ENCODE assay signal across 9 cellular contexts in the genomic region with DNA sequence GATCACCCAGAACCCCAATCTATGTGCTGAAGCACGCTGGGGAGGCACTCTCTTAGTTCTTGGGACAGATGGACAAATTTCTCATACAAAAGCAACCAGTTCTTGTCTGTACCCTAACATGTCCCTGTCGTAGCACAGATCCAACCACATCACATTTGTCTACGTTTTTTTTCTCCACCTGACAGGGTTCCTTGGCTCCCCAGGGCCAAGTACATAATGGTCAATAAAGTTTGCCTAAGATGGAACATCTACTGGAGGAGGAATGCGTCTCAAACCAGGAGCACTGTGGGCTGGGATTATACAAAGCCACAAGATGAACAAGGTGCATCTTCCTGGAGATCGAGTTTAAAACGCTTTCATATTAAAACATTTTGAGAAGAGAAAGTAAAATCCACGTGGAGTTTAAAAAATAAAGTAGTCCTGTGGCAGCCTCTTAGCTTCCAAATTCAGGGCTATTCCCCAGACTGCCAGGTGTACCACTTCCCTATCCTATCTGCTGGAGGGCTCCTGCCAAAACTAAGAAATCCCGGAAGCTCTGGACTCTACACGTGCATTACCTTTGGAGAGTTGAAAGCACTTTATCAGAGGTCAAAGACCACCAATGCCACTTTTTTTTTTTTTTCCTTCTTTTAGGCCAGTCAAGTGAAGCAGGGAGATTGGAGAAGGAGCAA. TPM values are rescaled to one million over a fixed set of nuclear protein-coding genes. Genes with fewer than 3 reads are reported as not detected.
DNase-seq lines count a peak whose midpoint lies in the region; ATAC-seq and TF ChIP-seq lines count a peak whose summit lies in the region.
"Had no signal": no experiment of that assay in that cellular context is flagged by ENCODE, and none has a peak within 500 bp of the region (broad histone marks: within the 10 kb centered on the region; RNA-seq: fewer than 3 reads in every experiment).

No MANE protein-coding gene starts in this region.

- peak overlapping the region; percentile 94 for H3K4me2 ChIP-seq in SK-N-SH

- peaks cover 55% of the 10 kb centered on the region for H3K36me3 Mint-ChIP-seq in activated CD8-positive, alpha-beta T cell treated with anti-CD3 and anti-CD28 coated beads for 36 hours (ENCODE audit: low read depth)
- H3K36me3 Mint-ChIP-seq in immature natural killer cell: no peaks in the 10 kb centered on the region

- H3K4me1 Mint-ChIP-seq in activated CD8-positive, alpha-beta T cell treated with anti-CD3 and anti-CD28 coated beads for 36 hours (ENCODE audit: low read depth): peaks cover 39% of the 10 kb centered on the region
- peaks cover 58 to 70% of the 10 kb centered on the region in 2 donors for H3K4me1 Mint-ChIP-seq in immature natural killer cell

- H3K4me1 ChIP-seq in SK-N-SH (ENCODE audit: control insufficient read depth in 1 of 2, insufficient read depth in 2 of 2, low read depth in 1 of 2, low read length in 1 of 2) (peaks cover 0 to 24% of the 10 kb centered on the region in 2 experiments; a peak in 2 of 4 replicates), stomach (peaks cover 28 to 64% (median 52%) of the 10 kb centered on the region in 4 donors)

- no peak overlapping the region for H2AFZ ChIP-seq in SK-N-SH (ENCODE audit: low read depth)

- H3K4me3 ChIP-seq in SK-N-SH (ENCODE audit: low read depth in 2 of 2, low read length in 1 of 2): peak overlapping the region; percentile 95 to 99; a peak in 2 of 4 replicates
- peak overlapping the region; percentile 71 to 95 (median 86) for H3K4me3 ChIP-seq in stomach

- no peak for DNase-seq in SK-N-SH
- DNase-seq in activated CD8-positive, alpha-beta T cell treated with anti-CD3 and anti-CD28 coated beads for 36 hours: peak; percentile 7
- DNase-seq in immature natural killer cell: no peak
- no peak for DNase-seq in stomach
- no peak for DNase-seq in ACHN
- DNase-seq in stimulated activated CD4-positive, alpha-beta T cell treated with anti-CD3 and anti-CD28 coated beads, Interleukin-2, amount 100 ng/mL, for 24 hours: no peak

- peaks cover 32% of the 10 kb centered on the region for H3K79me2 ChIP-seq in SK-N-SH (ENCODE audit: insufficient read depth)

- peak overlapping the region; percentile 98 for H3K4me3 Mint-ChIP-seq in activated CD8-positive, alpha-beta T cell treated with anti-CD3 and anti-CD28 coated beads for 36 hours
- H3K4me3 Mint-ChIP-seq in immature natural killer cell: peak overlapping the region; percentile 90 to 98 (median 97)

- H3K9me3 Mint-ChIP-seq in activated CD8-positive, alpha-beta T cell treated with anti-CD3 and anti-CD28 coated beads for 36 hours: no peaks in the 10 kb centered on the region
- H3K9me3 Mint-ChIP-seq in immature natural killer cell: no peaks in the 10 kb centered on the region

- no peaks in the 10 kb centered on the region for H3K9me2 ChIP-seq in SK-N-SH

- in situ Hi-C loops in ACHN (cut with HindIII; ENCODE audit: low pct_ligation_motif_present, low pct_unique_long_range_greater_than_20kb, low sequenced_read_pairs): no loop called here

- H3K27ac ChIP-seq in SK-N-SH (ENCODE audit: low read depth in 2 of 2, low read length in 1 of 2): no peak overlapping the region
- peak overlapping the region in 4 of 5 donors; percentile 88 to 94 (median 90) for H3K27ac ChIP-seq in stomach
- H3K27ac ChIP-seq: 22Rv1 had no signal

- CTCF ChIA-PET in SK-N-SH (lab: Yijun Ruan, JAX): interaction anchor here (0.6 to 2.7 kb wide), 4 partner anchors 14 to 328 kb away, joined by 3 to 7 read pairs (median 4); no protein-coding TSS in a partner anchor
- CTCF ChIA-PET in activated CD8-positive, alpha-beta T cell treated with anti-CD3 and anti-CD28 coated beads for 36 hours (lab: Charles Lee): interaction anchor here (1.1 to 2.2 kb wide), 4 partner anchors 16 to 65 kb away, joined by 3 to 11 read pairs (median 6); a partner anchor contains a TSS

- H3K9ac ChIP-seq in SK-N-SH: no peak overlapping the region

- TF ChIP-seq EP300 in SK-N-SH (IDR thresholded peaks at IDR 0.05; ENCODE audit: borderline replicate concordance in 1 of 2, low read depth in 1 of 2, low read length in 1 of 2) (no peak), stomach (IDR thresholded peaks at IDR 0.05) (no peak)

- no peak for TF ChIP-seq RAD21 in SK-N-SH (IDR thresholded peaks at IDR 0.05; ENCODE audit: low read length)

- no peak for TF ChIP-seq CTCF in SK-N-SH (IDR thresholded peaks at IDR 0.05)
- TF ChIP-seq CTCF in activated CD8-positive, alpha-beta T cell treated with anti-CD3 and anti-CD28 coated beads for 36 hours (IDR thresholded peaks at IDR 0.05): no peak
- no peak for TF ChIP-seq CTCF in stomach (IDR thresholded peaks at IDR 0.05)

- POLR2A ChIA-PET in SK-N-SH (lab: Yijun Ruan, JAX): no interaction called here
- POLR2A ChIA-PET in activated CD8-positive, alpha-beta T cell treated with anti-CD3 and anti-CD28 coated beads for 36 hours (lab: Charles Lee): interaction anchor here (0.7 to 7.7 kb wide), 15 partner anchors 10 to 239 kb away, joined by 3 to 90 read pairs (median 5); a partner anchor contains a TSS

- WGBS in SK-N-SH (ENCODE audit: low lambda C conversion rate): 95% methylated on average over 9 of the region's 9 CpGs
- 44 to 53% (median 48%) methylated on average over 9 of the region's 9 CpGs for WGBS in stomach, 5 donors

- ATAC-seq in SK-N-SH treated with all-trans-retinoic acid at 6 μM for 48 hours (no peak), HG02763 (IDR thresholded peaks at IDR 0.05; ENCODE audit: unreplicated experiment) (no peak)
- ATAC-seq in activated CD8-positive, alpha-beta T cell treated with anti-CD3 and anti-CD28 coated beads for 36 hours: no peak

- H3K27me3 Mint-ChIP-seq in activated CD8-positive, alpha-beta T cell treated with anti-CD3 and anti-CD28 coated beads for 36 hours: peaks cover 2% of the 10 kb centered on the region
- peaks cover 0 to 7% (median 2%) of the 10 kb centered on the region in 3 donors for H3K27me3 Mint-ChIP-seq in immature natural killer cell (ENCODE audit: low read depth in 3 of 3)

- H4K20me1 ChIP-seq in SK-N-SH (ENCODE audit: insufficient read depth): no peaks in the 10 kb centered on the region; the same call in 1 of the 2 replicates

- H3K27me3 ChIP-seq in SK-N-SH (ENCODE audit: insufficient read depth): no peaks in the 10 kb centered on the region
- no peaks in the 10 kb centered on the region for H3K27me3 ChIP-seq in stomach

- intact Hi-C loops in activated CD8-positive, alpha-beta T cell treated with anti-CD3 and anti-CD28 coated beads for 36 hours (cut with micrococcal nuclease): loop anchor here (2.0 kb wide), 1 partner anchor 65 kb away; a partner anchor contains a TSS
- intact Hi-C loops in stomach (cut with DNase I; ENCODE audit: low total_unique reads): no loop called here

- H3F3A ChIP-seq in SK-N-SH (replicated peaks; ENCODE audit: insufficient read depth): peaks cover 5% of the 10 kb centered on the region

- H3K9me3 ChIP-seq in SK-N-SH (no peaks in the 10 kb centered on the region), stomach (no peaks in the 10 kb centered on the region)

- TF ChIP-seq POLR2A in stomach (IDR thresholded peaks at IDR 0.05): no peak

- H3K36me3 ChIP-seq in SK-N-SH (replicated peaks in 1 of 2; ENCODE audit: control insufficient read depth in 1 of 2, insufficient read depth in 2 of 2, low read length in 1 of 2): peaks cover 0 to 18% of the 10 kb centered on the region in 2 experiments
- no peaks in the 10 kb centered on the region for H3K36me3 ChIP-seq in stomach

- H3K27ac Mint-ChIP-seq in activated CD8-positive, alpha-beta T cell treated with anti-CD3 and anti-CD28 coated beads for 36 hours: peak overlapping the region; percentile 98
- peak overlapping the region; percentile 90 to 97 (median 95) for H3K27ac Mint-ChIP-seq in immature natural killer cell

TF ChIP-seq in SK-N-SH, 30 proteins besides CTCF, POLR2A, EP300 and RAD21 (continues in another document):
- no peak for TF ChIP-seq FOXJ3 (CRISPR knock-in tag; IDR thresholded peaks at IDR 0.05)
- TF ChIP-seq, protein P1, sequence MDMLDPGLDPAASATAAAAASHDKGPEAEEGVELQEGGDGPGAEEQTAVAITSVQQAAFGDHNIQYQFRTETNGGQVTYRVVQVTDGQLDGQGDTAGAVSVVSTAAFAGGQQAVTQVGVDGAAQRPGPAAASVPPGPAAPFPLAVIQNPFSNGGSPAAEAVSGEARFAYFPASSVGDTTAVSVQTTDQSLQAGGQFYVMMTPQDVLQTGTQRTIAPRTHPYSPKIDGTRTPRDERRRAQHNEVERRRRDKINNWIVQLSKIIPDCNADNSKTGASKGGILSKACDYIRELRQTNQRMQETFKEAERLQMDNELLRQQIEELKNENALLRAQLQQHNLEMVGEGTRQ (IDR thresholded peaks at IDR 0.05; ENCODE audit: borderline replicate concordance, low read depth, low read length): no peak
- TF ChIP-seq GATA2 (CRISPR knock-in tag; IDR thresholded peaks at IDR 0.05): no peak
- no peak for TF ChIP-seq MEF2A (IDR thresholded peaks at IDR 0.05; ENCODE audit: borderline replicate concordance, low read depth)
- no peak for TF ChIP-seq GABPA (IDR thresholded peaks at IDR 0.05; ENCODE audit: low read depth)
- no peak for TF ChIP-seq TEAD4 (IDR thresholded peaks at IDR 0.05; ENCODE audit: borderline replicate concordance, insufficient read depth)

TF ChIP-seq in SK-N-SH treated with all-trans-retinoic acid at 6 μM for 48 hours, 23 proteins besides CTCF, POLR2A, EP300 and RAD21:
- no peak for TF ChIP-seq SNAI2 (CRISPR knock-in tag; IDR thresholded peaks at IDR 0.05)
- TF ChIP-seq ZNF565 (CRISPR knock-in tag; conservative IDR thresholded peaks at IDR 0.05; ENCODE audit: low read depth): no peak
- TF ChIP-seq RARB (CRISPR knock-in tag; IDR thresholded peaks at IDR 0.05): no peak
- no peak for TF ChIP-seq CSDC2 (CRISPR knock-in tag; IDR thresholded peaks at IDR 0.05)

RNA-seq across cellular contexts. Expression of a gene that starts 1.4 kb away (rescaled TPM):
- polyA plus RNA-seq in SK-N-SH (2012; rRNA removed) (31.1 and 36.5 TPM in 2 replicates), immature natural killer cell (10 to 100 TPM; 35.2 to 47.7 (median 47.1) TPM), stomach (10 to 100 TPM; 21.3 to 32.1 (median 22.7) TPM)
- polyA plus RNA-seq in SK-N-SH (2012; cell fraction: cytosol; rRNA removed): 42.5 and 50.4 TPM in 2 replicates
- polyA plus RNA-seq in SK-N-SH (2012; cell fraction: nucleus; rRNA removed): 36.0 and 51.1 TPM in 2 replicates
- 10 to 100 TPM; 67.0 to 67.2 TPM for total RNA-seq in activated CD8-positive, alpha-beta T cell treated with anti-CD3 and anti-CD28 coated beads for 36 hours
- 10 to 100 TPM in 4 of 5 donors, 1 to 10 TPM in 1; 4.3 to 68.8 (median 34.8) TPM for total RNA-seq in stomach

Comparison
In these comparisons a context has a peak if more than half of its experiments do, and no peak if none do; other contexts are left out.
1. H3K27ac ChIP-seq: peak in stomach (4 of 5); none in SK-N-SH (0 of 2).